In the genomic region with DNA sequence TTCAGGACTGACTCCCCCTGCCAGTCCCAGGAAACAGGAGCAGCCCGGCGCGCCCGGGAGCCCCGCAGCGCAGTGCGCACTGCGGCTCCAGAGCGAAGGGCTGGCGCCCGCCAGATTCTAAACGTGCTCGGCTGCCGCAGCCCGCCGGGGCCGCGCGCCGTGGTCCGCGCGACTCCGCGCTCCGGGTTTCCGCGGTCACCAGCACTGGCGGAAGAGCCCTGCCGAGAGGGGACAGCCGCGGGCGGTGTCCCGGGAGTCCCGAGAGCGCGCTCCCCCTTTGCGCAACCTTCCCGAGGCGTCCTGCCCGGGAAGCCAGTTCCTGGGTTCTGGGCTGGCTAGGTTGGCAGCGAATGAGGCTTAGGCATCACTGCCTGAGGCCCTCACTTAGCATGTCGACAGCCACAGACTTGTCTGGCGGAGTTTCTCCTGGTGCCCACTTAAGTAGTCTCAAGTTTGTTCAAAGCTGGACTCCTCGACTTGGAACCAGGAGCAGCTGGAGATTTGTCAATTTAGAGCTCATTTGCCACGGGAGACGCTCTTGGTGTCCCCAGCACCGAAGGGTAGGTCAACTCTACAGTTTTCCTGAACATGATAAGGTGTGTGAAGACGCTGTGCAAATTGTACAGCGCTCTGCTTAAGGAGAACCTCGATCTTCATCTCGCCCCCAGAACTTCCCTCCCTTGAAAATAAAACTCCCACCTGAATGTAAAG, we compare ENCODE assay signal across 1 cellular context.
A peak's percentile ranks its signal among the peaks of the same experiment; 100 is the strongest.
TF ChIP-seq lines count a peak whose summit lies in the region.

No MANE protein-coding gene starts in this region.

TF ChIP-seq in HepG2, 621 proteins besides CTCF, POLR2A, EP300 and RAD21 (continued from another document and continues in another):
- TF ChIP-seq KIAA2018 (CRISPR knock-in tag; IDR thresholded peaks at IDR 0.05; ENCODE audit: borderline replicate concordance): peak; percentile 95
- peak; percentile 44; the same call in 1 of the 2 replicates for TF ChIP-seq REXO4 (CRISPR knock-in tag; IDR thresholded peaks at IDR 0.05; ENCODE audit: borderline replicate concordance)
- no peak for TF ChIP-seq GPN1 (CRISPR knock-in tag; IDR thresholded peaks at IDR 0.05; ENCODE audit: borderline replicate concordance)
- TF ChIP-seq SRSF4 (IDR thresholded peaks at IDR 0.05; ENCODE audit: low read depth, low read length, poor library complexity, severe bottlenecking): peak; percentile 91
- no peak for TF ChIP-seq POLR2AphosphoS2 (IDR thresholded peaks at IDR 0.05; ENCODE audit: low read depth, low read length)
- TF ChIP-seq PRMT3 (CRISPR knock-in tag; IDR thresholded peaks at IDR 0.05; ENCODE audit: borderline replicate concordance, low read depth): peak; percentile 85
- no peak; the same call in 1 of the 2 replicates for TF ChIP-seq ATAD3A (CRISPR knock-in tag; IDR thresholded peaks at IDR 0.05)
- TF ChIP-seq ZFP82 (CRISPR knock-in tag; IDR thresholded peaks at IDR 0.05; ENCODE audit: borderline replicate concordance): peak; percentile 86; the same call in 1 of the 2 replicates
- TF ChIP-seq, protein P1, sequence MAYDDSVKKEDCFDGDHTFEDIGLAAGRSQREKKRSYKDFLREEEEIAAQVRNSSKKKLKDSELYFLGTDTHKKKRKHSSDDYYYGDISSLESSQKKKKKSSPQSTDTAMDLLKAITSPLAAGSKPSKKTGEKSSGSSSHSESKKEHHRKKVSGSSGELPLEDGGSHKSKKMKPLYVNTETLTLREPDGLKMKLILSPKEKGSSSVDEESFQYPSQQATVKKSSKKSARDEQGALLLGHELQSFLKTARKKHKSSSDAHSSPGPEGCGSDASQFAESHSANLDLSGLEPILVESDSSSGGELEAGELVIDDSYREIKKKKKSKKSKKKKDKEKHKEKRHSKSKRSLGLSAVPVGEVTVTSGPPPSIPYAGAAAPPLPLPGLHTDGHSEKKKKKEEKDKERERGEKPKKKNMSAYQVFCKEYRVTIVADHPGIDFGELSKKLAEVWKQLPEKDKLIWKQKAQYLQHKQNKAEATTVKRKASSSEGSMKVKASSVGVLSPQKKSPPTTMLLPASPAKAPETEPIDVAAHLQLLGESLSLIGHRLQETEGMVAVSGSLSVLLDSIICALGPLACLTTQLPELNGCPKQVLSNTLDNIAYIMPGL (CRISPR knock-in tag; IDR thresholded peaks at IDR 0.05; ENCODE audit: borderline replicate concordance in 1 of 2, low read depth in 1 of 2): peak; percentile 91 to 93
- TF ChIP-seq FOXO4 (CRISPR knock-in tag; conservative IDR thresholded peaks at IDR 0.05): 0 out of 2 replicates have a peak, but pooled peaks have one; percentile 60
- TF ChIP-seq ZNF3 (CRISPR knock-in tag; IDR thresholded peaks at IDR 0.05): no peak
- 0 out of 2 replicates have a peak, but pooled peaks have one; percentile 33 for TF ChIP-seq TBX3 (IDR thresholded peaks at IDR 0.05; ENCODE audit: borderline replicate concordance)
- TF ChIP-seq ZNF704 (CRISPR knock-in tag; IDR thresholded peaks at IDR 0.05; ENCODE audit: borderline replicate concordance): peak; percentile 91; the same call in 1 of the 2 replicates
- TF ChIP-seq KMT2A (CRISPR knock-in tag; IDR thresholded peaks at IDR 0.05): peak; percentile 98
- peak; percentile 16; the same call in 1 of the 2 replicates for TF ChIP-seq HNF4G (IDR thresholded peaks at IDR 0.05; ENCODE audit: borderline replicate concordance, low read depth, low read length)
- TF ChIP-seq HNF4G (CRISPR knock-in tag; IDR thresholded peaks at IDR 0.05; ENCODE audit: borderline replicate concordance, low read depth): no peak; the same call in 1 of the 2 replicates
- TF ChIP-seq REST (IDR thresholded peaks at IDR 0.05; ENCODE audit: borderline replicate concordance in 1 of 2, low read depth in 1 of 2, low read length in 2 of 2): no peak; a peak in 1 of 4 replicates
- TF ChIP-seq MLX (CRISPR knock-in tag; IDR thresholded peaks at IDR 0.05): no peak
- peak; percentile 96 for TF ChIP-seq KDM5B (CRISPR knock-in tag; IDR thresholded peaks at IDR 0.05; ENCODE audit: borderline replicate concordance)
- TF ChIP-seq GATAD2A (CRISPR knock-in tag; IDR thresholded peaks at IDR 0.05): peak; percentile 65
- no peak for TF ChIP-seq ZFYVE20 (CRISPR knock-in tag; IDR thresholded peaks at IDR 0.05; ENCODE audit: borderline replicate concordance, low read depth)
- TF ChIP-seq, protein P2, sequence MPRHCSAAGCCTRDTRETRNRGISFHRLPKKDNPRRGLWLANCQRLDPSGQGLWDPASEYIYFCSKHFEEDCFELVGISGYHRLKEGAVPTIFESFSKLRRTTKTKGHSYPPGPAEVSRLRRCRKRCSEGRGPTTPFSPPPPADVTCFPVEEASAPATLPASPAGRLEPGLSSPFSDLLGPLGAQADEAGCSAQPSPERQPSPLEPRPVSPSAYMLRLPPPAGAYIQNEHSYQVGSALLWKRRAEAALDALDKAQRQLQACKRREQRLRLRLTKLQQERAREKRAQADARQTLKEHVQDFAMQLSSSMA (CRISPR knock-in tag; IDR thresholded peaks at IDR 0.05): peak; percentile 78; the same call in 1 of the 2 replicates
- peak; percentile 89; the same call in 1 of the 2 replicates for TF ChIP-seq ZNF768 (CRISPR knock-in tag; IDR thresholded peaks at IDR 0.05)
- peak in 1 of 2 experiments; percentile 42; a peak in 1 of 4 replicates for TF ChIP-seq NR2F1 (CRISPR knock-in tag; IDR thresholded peaks at IDR 0.05)
- TF ChIP-seq ZNF792 (CRISPR knock-in tag; IDR thresholded peaks at IDR 0.05): no peak
- peak; percentile 99 for TF ChIP-seq BRD4 (CRISPR knock-in tag; IDR thresholded peaks at IDR 0.05)
- TF ChIP-seq KDM4B (CRISPR knock-in tag; IDR thresholded peaks at IDR 0.05): no peak
- no peak for TF ChIP-seq NR3C1 (CRISPR knock-in tag; IDR thresholded peaks at IDR 0.05)
- peak; percentile 97 for TF ChIP-seq ZNF891 (CRISPR knock-in tag; IDR thresholded peaks at IDR 0.05)
- TF ChIP-seq MIER3 (CRISPR knock-in tag; IDR thresholded peaks at IDR 0.05; ENCODE audit: borderline replicate concordance): peak; percentile 29; the same call in 1 of the 2 replicates
- peak; percentile 69; the same call in 1 of the 2 replicates for TF ChIP-seq ZNF329 (CRISPR knock-in tag; IDR thresholded peaks at IDR 0.05; ENCODE audit: low read depth)
- no peak for TF ChIP-seq ZMAT5 (CRISPR knock-in tag; IDR thresholded peaks at IDR 0.05; ENCODE audit: borderline replicate concordance, low read depth)
- no peak for TF ChIP-seq SUZ12 (IDR thresholded peaks at IDR 0.05; ENCODE audit: low read depth, low read length)
